ENCODE assay signal across 12 cellular contexts in the genomic region with DNA sequence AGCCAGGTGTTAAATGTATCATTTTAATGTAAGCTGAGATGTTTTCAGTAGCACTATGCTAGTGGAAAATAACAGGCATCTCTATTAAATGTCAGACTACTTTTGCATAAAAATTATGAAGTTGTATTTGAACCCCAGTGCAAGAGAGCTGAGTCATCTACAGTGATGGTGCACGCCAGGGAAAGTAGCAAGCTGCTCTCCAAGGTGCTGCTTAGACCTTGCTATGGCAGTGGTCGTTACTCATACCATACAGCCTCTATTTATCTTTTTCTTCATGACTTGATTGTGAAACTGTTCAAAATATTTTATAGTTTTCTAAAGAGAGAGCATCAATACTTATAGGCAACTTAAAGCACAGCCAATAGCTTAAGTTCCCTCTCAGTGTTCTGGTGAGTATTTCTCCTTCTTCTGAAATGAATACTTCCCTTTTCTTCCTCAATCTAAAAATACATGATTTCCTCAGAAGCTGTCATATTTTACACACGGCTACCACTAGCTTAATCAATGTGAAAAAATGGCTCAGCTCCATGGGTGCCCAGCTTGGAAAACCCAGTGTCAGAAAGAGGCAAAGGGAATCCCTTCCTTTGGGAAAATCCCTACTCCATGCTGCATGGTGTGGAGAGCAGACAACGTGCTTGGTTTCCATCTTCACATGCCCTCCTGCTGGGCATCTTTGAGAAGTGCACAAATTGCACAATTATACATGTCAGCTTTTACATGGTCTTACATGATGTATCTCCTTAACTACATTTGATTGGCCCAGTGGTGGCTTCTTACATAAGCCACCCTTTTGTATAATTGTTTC.
DNase-seq lines count a peak whose midpoint lies in the region; ATAC-seq, FAIRE-seq and TF ChIP-seq lines count a peak whose summit lies in the region.
"Had no signal": no experiment of that assay in that cellular context is flagged by ENCODE, and none has a peak within 500 bp of the region (broad histone marks: within the 10 kb centered on the region; RNA-seq: fewer than 3 reads in every experiment).

No MANE protein-coding gene starts in this region.

- TF ChIP-seq CTCF in GM12878 (IDR thresholded peaks at IDR 0.05 in 2 of 3, conservative IDR thresholded peaks at IDR 0.05 in 1 of 3; ENCODE audit: control insufficient read depth in 2 of 3, extremely low read depth in 1 of 3, insufficient read depth in 1 of 3, low read depth in 3 of 3, low read length in 3 of 3) (0 out of 6 replicates have a peak, but pooled peaks of 1 of the 3 experiments have one; percentile 7), breast epithelium (IDR thresholded peaks at IDR 0.05) (no peak)

- no TSS peak for BruUV-seq in GM12878 (replicated peaks; lab: Mats Ljungman, UMichigan)

- H3K36me3 ChIP-seq in GM12878 (ENCODE audit: control insufficient read depth in 2 of 2, insufficient read depth in 2 of 2, low read length in 1 of 2) (no peaks in the 10 kb centered on the region), breast epithelium (no peaks in the 10 kb centered on the region)
- H3K36me3 ChIP-seq: ascending aorta, pancreas had no signal

- WGBS in GM12878 (ENCODE audit: insufficient coverage, insufficient replicate concordance, low lambda C conversion rate, missing lambda C conversion rate): 0% methylated on average over 4 of the region's 4 CpGs

- DNase-seq in GM12878 (ENCODE audit: low read depth, low spot score) (no peak), NCI-H1092 treated with DMSO at 0.1 percent for 48 hours (lab: John Stamatoyannopoulos, UW) (no peak), anterior cingulate cortex (lab: John Stamatoyannopoulos, UW) (no peak), breast epithelium (ENCODE audit: low spot score in 2 of 2) (no peak)
- no peak for DNase-seq in effector CD8-positive, alpha-beta T cell (lab: John Stamatoyannopoulos, UW)
- DNase-seq: NCI-H226, pancreas had no signal

- H3K9me3 ChIP-seq in GM12878 (replicated peaks; ENCODE audit: control insufficient read depth, insufficient read depth, low read length) (no peaks in the 10 kb centered on the region), breast epithelium (no peaks in the 10 kb centered on the region)
- H3K9me3 ChIP-seq: ascending aorta, pancreas had no signal

- RAD21 ChIA-PET in GM12878 (lab: Charles Lee; ENCODE audit: unreplicated experiment): no interaction called here

- H3K27me3 ChIP-seq in GM12878 (replicated peaks in 1 of 2; ENCODE audit: control insufficient read depth in 2 of 2, insufficient read depth in 2 of 2, low read length in 1 of 2) (no peaks in the 10 kb centered on the region), breast epithelium (no peaks in the 10 kb centered on the region)
- H3K27me3 ChIP-seq: ascending aorta, pancreas had no signal

- TF ChIP-seq POLR2A in GM12878 (IDR thresholded peaks at IDR 0.05; ENCODE audit: low read depth, low read length) (no peak), breast epithelium (IDR thresholded peaks at IDR 0.05) (no peak)

- H4K20me1 ChIP-seq in GM12878 (ENCODE audit: control insufficient read depth, insufficient read depth): no peaks in the 10 kb centered on the region

- H3K4me3 ChIP-seq in GM12878 (no peak overlapping the region), breast epithelium (no peak overlapping the region)
- H3K4me3 ChIP-seq: ascending aorta, pancreas had no signal

- SMC1A ChIA-PET in GM12878 (lab: Charles Lee; ENCODE audit: uncharacterized antibody, unreplicated experiment): interaction anchor here (1.0 to 1.2 kb wide), 2 partner anchors 17 to 28 kb away, joined by 3 to 4 read pairs; no protein-coding TSS in a partner anchor

- no peak for TF ChIP-seq RAD21 in GM12878 (IDR thresholded peaks at IDR 0.05; ENCODE audit: insufficient read depth, low read depth, low read length)

- no peak for TF ChIP-seq EP300 in GM12878 (IDR thresholded peaks at IDR 0.05; ENCODE audit: borderline replicate concordance in 1 of 2, control insufficient read depth in 1 of 2, low read depth in 2 of 2, low read length in 2 of 2)

- H2AFZ ChIP-seq in GM12878 (ENCODE audit: control insufficient read depth, low read depth, low read length): no peak overlapping the region

- in situ Hi-C loops in GM12878 (cut with MboI): no loop called here

- ATAC-seq in GM18502 (IDR thresholded peaks at IDR 0.05; ENCODE audit: poor library complexity, unreplicated experiment) (peak; percentile 50), GM21423 (IDR thresholded peaks at IDR 0.05; ENCODE audit: unreplicated experiment) (peak; percentile 41), HG03442 (IDR thresholded peaks at IDR 0.05; ENCODE audit: unreplicated experiment) (peak; percentile 47), GM12878 (peak; percentile 52)
- ATAC-seq: pancreas had no signal

- POLR2A ChIA-PET in GM12878 (lab: Charles Lee): no interaction called here

- intact Hi-C loops in GM12878 (cut with micrococcal nuclease; ENCODE audit: unreplicated experiment): no loop called here
- intact Hi-C loops in breast epithelium (cut with DNase I; ENCODE audit: low total_unique reads): loop anchor here (10.0 kb wide), 1 partner anchor 547 kb away; no protein-coding TSS in a partner anchor

- H3K27ac ChIP-seq in GM12878 (ENCODE audit: control insufficient read depth, insufficient read depth): no peak overlapping the region
- H3K27ac ChIP-seq in breast epithelium: no peak overlapping the region
- H3K27ac ChIP-seq: ascending aorta, pancreas, VCaP had no signal

- H3K9ac ChIP-seq in GM12878 (ENCODE audit: control insufficient read depth, insufficient read depth, low read length): no peak overlapping the region

- no peak for FAIRE-seq in GM12878 (lab: Jason Lieb, UNC)
- FAIRE-seq: pancreas had no signal

- no peaks in the 10 kb centered on the region for H3K4me1 ChIP-seq in GM12878 (ENCODE audit: control insufficient read depth, insufficient read depth, low read length)
- H3K4me1 ChIP-seq in breast epithelium: no peaks in the 10 kb centered on the region
- H3K4me1 ChIP-seq: ascending aorta, pancreas had no signal

- no peaks in the 10 kb centered on the region for H3K79me2 ChIP-seq in GM12878 (ENCODE audit: control insufficient read depth, insufficient read depth, low read length)

- CTCF ChIA-PET in GM12878 (lab: Yijun Ruan, JAX): interaction anchor here (0.9 to 1.9 kb wide), 3 partner anchors 9 to 28 kb away, joined by 3 to 4 read pairs (median 4); no protein-coding TSS in a partner anchor

- no peak overlapping the region for H3K4me2 ChIP-seq in GM12878 (ENCODE audit: control insufficient read depth, insufficient read depth)

TF ChIP-seq in GM12878, 131 proteins besides CTCF, POLR2A, EP300 and RAD21:
- TF ChIP-seq RFX5 (IDR thresholded peaks at IDR 0.05; ENCODE audit: low read depth, low read length) (no peak), REST (IDR thresholded peaks at IDR 0.05; ENCODE audit: low read depth, low read length) (peak; percentile 83)
